Comparison of ENCODE assay signal across 1 cellular context in the genomic region with DNA sequence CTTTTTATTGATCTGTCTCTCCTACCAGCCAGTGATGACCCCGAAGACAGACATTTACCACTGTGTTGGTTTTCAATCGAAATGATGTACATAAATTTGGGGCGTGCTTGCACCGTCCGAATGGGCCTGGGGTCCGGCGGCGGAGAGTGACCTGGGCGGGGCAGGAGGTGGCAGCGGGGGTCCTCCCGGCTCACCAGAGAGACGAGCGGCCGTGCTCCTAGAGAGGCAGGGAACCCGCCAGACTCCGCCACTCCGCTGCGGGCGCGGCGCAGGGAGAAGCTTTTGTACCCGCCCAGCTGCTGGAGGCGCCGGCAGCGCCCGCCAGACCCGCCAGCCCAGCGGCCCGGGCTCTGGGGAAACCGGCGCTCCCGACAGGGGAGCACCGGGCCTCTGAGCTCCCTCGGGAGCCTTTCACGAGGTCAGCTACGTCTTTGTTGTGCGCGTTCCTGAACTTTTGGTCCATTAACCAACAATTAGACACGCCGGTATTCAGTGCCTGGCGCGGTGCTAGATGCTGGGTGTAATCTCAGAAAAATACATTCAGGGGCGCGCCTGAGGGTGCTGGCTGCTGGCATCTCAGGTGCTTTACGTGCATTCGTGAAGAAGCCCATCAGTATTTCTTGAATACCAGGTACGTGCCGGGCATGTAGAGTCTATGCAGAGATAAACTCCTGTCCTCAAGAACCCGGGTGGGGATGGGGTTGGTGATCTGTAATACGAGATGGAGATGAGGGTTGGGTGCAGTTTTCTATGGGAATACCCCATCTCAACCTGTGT.
TF ChIP-seq lines count a peak whose summit lies in the region.

A gene with protein sequence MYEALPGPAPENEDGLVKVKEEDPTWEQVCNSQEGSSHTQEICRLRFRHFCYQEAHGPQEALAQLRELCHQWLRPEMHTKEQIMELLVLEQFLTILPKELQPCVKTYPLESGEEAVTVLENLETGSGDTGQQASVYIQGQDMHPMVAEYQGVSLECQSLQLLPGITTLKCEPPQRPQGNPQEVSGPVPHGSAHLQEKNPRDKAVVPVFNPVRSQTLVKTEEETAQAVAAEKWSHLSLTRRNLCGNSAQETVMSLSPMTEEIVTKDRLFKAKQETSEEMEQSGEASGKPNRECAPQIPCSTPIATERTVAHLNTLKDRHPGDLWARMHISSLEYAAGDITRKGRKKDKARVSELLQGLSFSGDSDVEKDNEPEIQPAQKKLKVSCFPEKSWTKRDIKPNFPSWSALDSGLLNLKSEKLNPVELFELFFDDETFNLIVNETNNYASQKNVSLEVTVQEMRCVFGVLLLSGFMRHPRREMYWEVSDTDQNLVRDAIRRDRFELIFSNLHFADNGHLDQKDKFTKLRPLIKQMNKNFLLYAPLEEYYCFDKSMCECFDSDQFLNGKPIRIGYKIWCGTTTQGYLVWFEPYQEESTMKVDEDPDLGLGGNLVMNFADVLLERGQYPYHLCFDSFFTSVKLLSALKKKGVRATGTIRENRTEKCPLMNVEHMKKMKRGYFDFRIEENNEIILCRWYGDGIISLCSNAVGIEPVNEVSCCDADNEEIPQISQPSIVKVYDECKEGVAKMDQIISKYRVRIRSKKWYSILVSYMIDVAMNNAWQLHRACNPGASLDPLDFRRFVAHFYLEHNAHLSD (plus strand): TSS at position 285 of the 777 bp plus-strand sequence. CDS start 2,242 bp downstream, outside the sequence.

TF ChIP-seq in K562, 482 proteins besides CTCF, POLR2A, EP300 and RAD21 (continued from another document):
- TF ChIP-seq, protein P1, sequence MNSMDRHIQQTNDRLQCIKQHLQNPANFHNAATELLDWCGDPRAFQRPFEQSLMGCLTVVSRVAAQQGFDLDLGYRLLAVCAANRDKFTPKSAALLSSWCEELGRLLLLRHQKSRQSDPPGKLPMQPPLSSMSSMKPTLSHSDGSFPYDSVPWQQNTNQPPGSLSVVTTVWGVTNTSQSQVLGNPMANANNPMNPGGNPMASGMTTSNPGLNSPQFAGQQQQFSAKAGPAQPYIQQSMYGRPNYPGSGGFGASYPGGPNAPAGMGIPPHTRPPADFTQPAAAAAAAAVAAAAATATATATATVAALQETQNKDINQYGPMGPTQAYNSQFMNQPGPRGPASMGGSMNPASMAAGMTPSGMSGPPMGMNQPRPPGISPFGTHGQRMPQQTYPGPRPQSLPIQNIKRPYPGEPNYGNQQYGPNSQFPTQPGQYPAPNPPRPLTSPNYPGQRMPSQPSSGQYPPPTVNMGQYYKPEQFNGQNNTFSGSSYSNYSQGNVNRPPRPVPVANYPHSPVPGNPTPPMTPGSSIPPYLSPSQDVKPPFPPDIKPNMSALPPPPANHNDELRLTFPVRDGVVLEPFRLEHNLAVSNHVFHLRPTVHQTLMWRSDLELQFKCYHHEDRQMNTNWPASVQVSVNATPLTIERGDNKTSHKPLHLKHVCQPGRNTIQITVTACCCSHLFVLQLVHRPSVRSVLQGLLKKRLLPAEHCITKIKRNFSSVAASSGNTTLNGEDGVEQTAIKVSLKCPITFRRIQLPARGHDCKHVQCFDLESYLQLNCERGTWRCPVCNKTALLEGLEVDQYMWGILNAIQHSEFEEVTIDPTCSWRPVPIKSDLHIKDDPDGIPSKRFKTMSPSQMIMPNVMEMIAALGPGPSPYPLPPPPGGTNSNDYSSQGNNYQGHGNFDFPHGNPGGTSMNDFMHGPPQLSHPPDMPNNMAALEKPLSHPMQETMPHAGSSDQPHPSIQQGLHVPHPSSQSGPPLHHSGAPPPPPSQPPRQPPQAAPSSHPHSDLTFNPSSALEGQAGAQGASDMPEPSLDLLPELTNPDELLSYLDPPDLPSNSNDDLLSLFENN (IDR thresholded peaks at IDR 0.05; ENCODE audit: low read depth in 2 of 2, low read length in 2 of 2): no peak; a peak in 1 of 4 replicates
- TF ChIP-seq ETS2 (tag; IDR thresholded peaks at IDR 0.05; ENCODE audit: borderline replicate concordance, poor library complexity, severe bottlenecking): no peak
- TF ChIP-seq JUNB (CRISPR knock-in tag; conservative IDR thresholded peaks at IDR 0.05): no peak
- TF ChIP-seq, protein P2, sequence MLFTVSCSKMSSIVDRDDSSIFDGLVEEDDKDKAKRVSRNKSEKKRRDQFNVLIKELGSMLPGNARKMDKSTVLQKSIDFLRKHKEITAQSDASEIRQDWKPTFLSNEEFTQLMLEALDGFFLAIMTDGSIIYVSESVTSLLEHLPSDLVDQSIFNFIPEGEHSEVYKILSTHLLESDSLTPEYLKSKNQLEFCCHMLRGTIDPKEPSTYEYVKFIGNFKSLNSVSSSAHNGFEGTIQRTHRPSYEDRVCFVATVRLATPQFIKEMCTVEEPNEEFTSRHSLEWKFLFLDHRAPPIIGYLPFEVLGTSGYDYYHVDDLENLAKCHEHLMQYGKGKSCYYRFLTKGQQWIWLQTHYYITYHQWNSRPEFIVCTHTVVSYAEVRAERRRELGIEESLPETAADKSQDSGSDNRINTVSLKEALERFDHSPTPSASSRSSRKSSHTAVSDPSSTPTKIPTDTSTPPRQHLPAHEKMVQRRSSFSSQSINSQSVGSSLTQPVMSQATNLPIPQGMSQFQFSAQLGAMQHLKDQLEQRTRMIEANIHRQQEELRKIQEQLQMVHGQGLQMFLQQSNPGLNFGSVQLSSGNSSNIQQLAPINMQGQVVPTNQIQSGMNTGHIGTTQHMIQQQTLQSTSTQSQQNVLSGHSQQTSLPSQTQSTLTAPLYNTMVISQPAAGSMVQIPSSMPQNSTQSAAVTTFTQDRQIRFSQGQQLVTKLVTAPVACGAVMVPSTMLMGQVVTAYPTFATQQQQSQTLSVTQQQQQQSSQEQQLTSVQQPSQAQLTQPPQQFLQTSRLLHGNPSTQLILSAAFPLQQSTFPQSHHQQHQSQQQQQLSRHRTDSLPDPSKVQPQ (CRISPR knock-in tag; IDR thresholded peaks at IDR 0.05; ENCODE audit: borderline replicate concordance): no peak
- no peak for TF ChIP-seq MAFF (IDR thresholded peaks at IDR 0.05; ENCODE audit: low read length)
- TF ChIP-seq ZNF124 (CRISPR knock-in tag; IDR thresholded peaks at IDR 0.05): no peak
- peak; percentile 25; the same call in 1 of the 2 replicates for TF ChIP-seq TCF3 (CRISPR knock-in tag; IDR thresholded peaks at IDR 0.05)
- no peak for TF ChIP-seq FOXJ2 (tag; IDR thresholded peaks at IDR 0.05)
- TF ChIP-seq, protein P3, sequence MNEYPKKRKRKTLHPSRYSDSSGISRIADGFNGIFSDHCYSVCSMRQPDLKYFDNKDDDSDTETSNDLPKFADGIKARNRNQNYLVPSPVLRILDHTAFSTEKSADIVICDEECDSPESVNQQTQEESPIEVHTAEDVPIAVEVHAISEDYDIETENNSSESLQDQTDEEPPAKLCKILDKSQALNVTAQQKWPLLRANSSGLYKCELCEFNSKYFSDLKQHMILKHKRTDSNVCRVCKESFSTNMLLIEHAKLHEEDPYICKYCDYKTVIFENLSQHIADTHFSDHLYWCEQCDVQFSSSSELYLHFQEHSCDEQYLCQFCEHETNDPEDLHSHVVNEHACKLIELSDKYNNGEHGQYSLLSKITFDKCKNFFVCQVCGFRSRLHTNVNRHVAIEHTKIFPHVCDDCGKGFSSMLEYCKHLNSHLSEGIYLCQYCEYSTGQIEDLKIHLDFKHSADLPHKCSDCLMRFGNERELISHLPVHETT (CRISPR knock-in tag; conservative IDR thresholded peaks at IDR 0.05 in 1 of 2, IDR thresholded peaks at IDR 0.05 in 1 of 2): no peak
- no peak for TF ChIP-seq MCM7 (IDR thresholded peaks at IDR 0.05)
- no peak for TF ChIP-seq ZNF3 (CRISPR knock-in tag; IDR thresholded peaks at IDR 0.05)
- 0 out of 2 replicates have a peak, but pooled peaks have one; percentile 35 for TF ChIP-seq SMARCA4 (IDR thresholded peaks at IDR 0.05)
- TF ChIP-seq, protein P4, sequence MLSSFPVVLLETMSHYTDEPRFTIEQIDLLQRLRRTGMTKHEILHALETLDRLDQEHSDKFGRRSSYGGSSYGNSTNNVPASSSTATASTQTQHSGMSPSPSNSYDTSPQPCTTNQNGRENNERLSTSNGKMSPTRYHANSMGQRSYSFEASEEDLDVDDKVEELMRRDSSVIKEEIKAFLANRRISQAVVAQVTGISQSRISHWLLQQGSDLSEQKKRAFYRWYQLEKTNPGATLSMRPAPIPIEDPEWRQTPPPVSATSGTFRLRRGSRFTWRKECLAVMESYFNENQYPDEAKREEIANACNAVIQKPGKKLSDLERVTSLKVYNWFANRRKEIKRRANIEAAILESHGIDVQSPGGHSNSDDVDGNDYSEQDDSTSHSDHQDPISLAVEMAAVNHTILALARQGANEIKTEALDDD (IDR thresholded peaks at IDR 0.05): no peak
- TF ChIP-seq YY1 (IDR thresholded peaks at IDR 0.05; ENCODE audit: borderline replicate concordance in 1 of 3, control insufficient read depth in 1 of 3, extremely low read depth in 1 of 3, insufficient read depth in 3 of 3, insufficient read length in 1 of 3, insufficient replicate concordance in 2 of 3, low read depth in 1 of 3, low read length in 2 of 3): peak in 1 of 3 experiments; percentile 70
- TF ChIP-seq ZNF134 (CRISPR knock-in tag; conservative IDR thresholded peaks at IDR 0.05): no peak
- TF ChIP-seq BMI1 (IDR thresholded peaks at IDR 0.05; ENCODE audit: low read length): no peak
- no peak for TF ChIP-seq ZFP1 (CRISPR knock-in tag; IDR thresholded peaks at IDR 0.05)
- no peak for TF ChIP-seq BRF1 (IDR thresholded peaks at IDR 0.05; ENCODE audit: borderline replicate concordance, extremely low read depth, insufficient read length)
- no peak for TF ChIP-seq PHTF2 (CRISPR knock-in tag; IDR thresholded peaks at IDR 0.05)
- no peak for TF ChIP-seq ZNF197 (CRISPR knock-in tag; IDR thresholded peaks at IDR 0.05; ENCODE audit: low read depth)
